ENCODE assay signal across 17 cellular contexts in genomic region chr6:109853426-109853825, GRCh38.
DNase-seq lines count a peak whose midpoint lies in the region; TF ChIP-seq lines count a peak whose summit lies in the region.
"Had no signal": no experiment of that assay in that cellular context is flagged by ENCODE, and none has a peak within 500 bp of the region (broad histone marks: within the 10 kb centered on the region; RNA-seq: fewer than 3 reads in every experiment).

No MANE protein-coding gene starts in this region.

- no peaks in the 10 kb centered on the region for H3K79me2 ChIP-seq in mesendoderm (ENCODE audit: control insufficient read depth, insufficient read depth, low read length)

- peak overlapping the region; percentile 5 for H2AK5ac ChIP-seq in mesendoderm (ENCODE audit: low read length)

- peak overlapping the region; percentile 37 for H2BK5ac ChIP-seq in mesendoderm (ENCODE audit: low read length)

- POLR2A ChIA-PET in GM10248 (lab: Yijun Ruan, JAX) = no interaction called here

- H2BK120ac ChIP-seq in mesendoderm (ENCODE audit: low read depth, low read length) = no peak overlapping the region

- no peak for TF ChIP-seq CTCF in GM10248 (IDR thresholded peaks at IDR 0.05; ENCODE audit: control extremely low read depth, extremely low read depth, low read depth, missing control alignments)

- H3K4me3 ChIP-seq in mesendoderm (ENCODE audit: low read length) = no peak overlapping the region
- H3K4me3 ChIP-seq: A549 had no signal

- H3K4ac ChIP-seq in mesendoderm (ENCODE audit: low read depth, low read length) = peak overlapping the region; percentile 48

- no peak overlapping the region for H4K5ac ChIP-seq in mesendoderm (ENCODE audit: low read length)

- no peaks in the 10 kb centered on the region for H3K36me3 ChIP-seq in mesendoderm (ENCODE audit: control insufficient read depth, insufficient read depth, low read length)

- peak; percentile 22 for DNase-seq in DMS53 (lab: John Stamatoyannopoulos, UW)
- no peak for DNase-seq in DMS53 treated with DMSO at 0.1 percent for 48 hours (lab: John Stamatoyannopoulos, UW; ENCODE audit: unreplicated experiment)
- peak; percentile 12 for DNase-seq in NCI-H446 treated with DMSO at 0.1 percent for 48 hours (lab: John Stamatoyannopoulos, UW)
- peak; percentile 77 for DNase-seq in cerebellum (ENCODE audit: low spot score)
- no peak for DNase-seq in mesendoderm
- DNase-seq in NCI-H748 (lab: John Stamatoyannopoulos, UW; ENCODE audit: unreplicated experiment) = no peak
- DNase-seq in GM10248 (ENCODE audit: extremely low spot score) = no peak
- DNase-seq in HuH-7 (ENCODE audit: low spot score) = no peak
- DNase-seq: AML-193; Caco-2; CD4-positive, alpha-beta T cell; GDM1; HCEC 1CT; KG1 had no signal

- H3K9ac ChIP-seq in mesendoderm (ENCODE audit: low read length) = no peak overlapping the region

- H3K4me1 ChIP-seq in mesendoderm (ENCODE audit: control insufficient read depth, low read depth, low read length) = peaks cover 2% of the 10 kb centered on the region
- H3K4me1 ChIP-seq: A549, Caco-2 had no signal

- H3K18ac ChIP-seq in mesendoderm (ENCODE audit: low read length) = no peak overlapping the region

- no CpG with 5 or more reads among the region's 1 CpG for WGBS in mesendoderm (ENCODE audit: extremely low coverage, insufficient coverage, low lambda C conversion rate)

- no peaks in the 10 kb centered on the region for H3K27me3 ChIP-seq in mesendoderm (ENCODE audit: insufficient read depth, low read length, poor library complexity)

- no peak overlapping the region for H3K56ac ChIP-seq in mesendoderm (ENCODE audit: low read length)

- no peak overlapping the region for H3K27ac ChIP-seq in mesendoderm (ENCODE audit: low read depth, low read length)
- H3K27ac ChIP-seq: 22Rv1, A549, C4-2B had no signal

- no peak overlapping the region for H4K8ac ChIP-seq in mesendoderm (ENCODE audit: low read depth, low read length)

- H3K4me2 ChIP-seq in mesendoderm (ENCODE audit: low read length) = no peak overlapping the region
- H3K4me2 ChIP-seq: A549 had no signal

- H3K79me1 ChIP-seq in mesendoderm (ENCODE audit: low read length) = no peaks in the 10 kb centered on the region

- CTCF ChIA-PET in GM10248 (lab: Yijun Ruan, JAX) = no interaction called here

- no peak overlapping the region for H2BK15ac ChIP-seq in mesendoderm (replicated peaks; ENCODE audit: low read depth)

- no peak overlapping the region for H3K23ac ChIP-seq in mesendoderm (ENCODE audit: low read length)

Comparison
In these comparisons a context has a peak if more than half of its experiments do, and no peak if none do; other contexts are left out.
1. DNase-seq: peak in DMS53 (single experiment), NCI-H446 treated with DMSO at 0.1 percent for 48 hours (single experiment) and cerebellum (single experiment); none in DMS53 treated with DMSO at 0.1 percent for 48 hours (single experiment), mesendoderm (single experiment), NCI-H748 (single experiment), GM10248 (single experiment) and HuH-7 (single experiment).